Comparison of ENCODE assay signal across 8 cellular contexts in the genomic region with DNA sequence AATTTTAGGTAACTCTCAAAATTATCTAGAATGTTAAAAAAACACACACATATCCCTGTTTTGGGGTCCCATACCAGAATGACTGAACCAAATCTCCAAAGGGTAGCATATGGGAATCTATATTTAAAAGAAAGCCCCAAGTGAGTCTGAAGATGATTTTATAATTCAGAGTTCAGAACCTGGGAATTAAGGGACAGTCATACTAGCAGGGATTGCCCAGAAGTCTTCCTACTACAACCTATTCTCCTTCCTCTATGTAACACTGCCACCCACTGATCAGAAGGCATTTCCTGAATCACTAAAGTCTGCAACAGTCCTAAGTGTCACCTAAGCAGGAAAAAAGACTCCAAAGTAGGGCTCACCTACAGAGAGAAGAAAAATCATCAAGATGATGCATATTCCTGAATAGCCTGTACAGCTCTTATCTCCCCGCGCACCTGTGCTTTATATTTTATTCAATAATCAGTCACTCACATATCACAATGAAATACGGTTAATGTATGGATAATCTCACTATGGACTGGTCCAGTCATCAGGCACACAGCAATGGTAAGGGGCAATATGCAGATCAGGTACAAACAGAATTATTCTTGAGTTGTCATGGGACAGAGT. TPM values are rescaled to one million over a fixed set of nuclear protein-coding genes. Genes with fewer than 3 reads are reported as not detected.
DNase-seq lines count a peak whose midpoint lies in the region; ATAC-seq and TF ChIP-seq lines count a peak whose summit lies in the region.

No MANE protein-coding gene starts in this region.

- H3K27ac Mint-ChIP-seq in progenitor cell of endocrine pancreas = no peak overlapping the region

- H4K20me1 ChIP-seq in SU-DHL-6 (ENCODE audit: low read depth, low read length) (no peaks in the 10 kb centered on the region), fibroblast of lung (ENCODE audit: control insufficient read depth, extremely low read depth, insufficient read depth, low read length) (no peaks in the 10 kb centered on the region)

- ATAC-seq in GM18907 (IDR thresholded peaks at IDR 0.05; ENCODE audit: unreplicated experiment) (peak; percentile 41), HG03175 (IDR thresholded peaks at IDR 0.05; ENCODE audit: unreplicated experiment) (peak; percentile 32), HG03469 (IDR thresholded peaks at IDR 0.05; ENCODE audit: unreplicated experiment) (no peak)

- no peaks in the 10 kb centered on the region for H3K36me3 Mint-ChIP-seq in progenitor cell of endocrine pancreas (ENCODE audit: insufficient read depth)

- no peaks in the 10 kb centered on the region for H3K9me3 Mint-ChIP-seq in progenitor cell of endocrine pancreas (ENCODE audit: low read depth)

- peaks cover 8% of the 10 kb centered on the region for H3K4me1 Mint-ChIP-seq in progenitor cell of endocrine pancreas (ENCODE audit: low read depth)

- H3K9me3 ChIP-seq in SU-DHL-6 (ENCODE audit: insufficient read depth, low read length) = no peaks in the 10 kb centered on the region
- no peaks in the 10 kb centered on the region for H3K9me3 ChIP-seq in fibroblast of lung (ENCODE audit: control insufficient read depth, insufficient read depth, low read depth, low read length)

- H3K4me1 ChIP-seq in fibroblast of lung (ENCODE audit: control insufficient read depth, extremely low read depth, insufficient read depth, low read length) = no peaks in the 10 kb centered on the region

- H2AFZ ChIP-seq in SU-DHL-6 (ENCODE audit: low read depth, low read length, severe bottlenecking) = no peak overlapping the region
- H2AFZ ChIP-seq in fibroblast of lung (ENCODE audit: low read length) = no peak overlapping the region

- no peak overlapping the region for H3K4me3 Mint-ChIP-seq in progenitor cell of endocrine pancreas (ENCODE audit: low read depth)

- H3K4me2 ChIP-seq in SU-DHL-6 (ENCODE audit: low read depth, low read length, poor library complexity, severe bottlenecking) (peak overlapping the region; percentile 71), fibroblast of lung (ENCODE audit: extremely low read depth, insufficient read depth, low read length) (no peak overlapping the region)

- H3K9ac ChIP-seq in SU-DHL-6 (ENCODE audit: low read length) (peak overlapping the region; percentile 4; the same call in 1 of the 2 replicates), fibroblast of lung (ENCODE audit: insufficient read depth, low read length) (no peak overlapping the region)

- H3K36me3 ChIP-seq in SU-DHL-6 (ENCODE audit: low read length) (peaks cover 41% of the 10 kb centered on the region), fibroblast of lung (ENCODE audit: control insufficient read depth, insufficient read depth, low read length) (no peaks in the 10 kb centered on the region)

- H3K27me3 ChIP-seq in SU-DHL-6 (ENCODE audit: low read length) (no peaks in the 10 kb centered on the region), fibroblast of lung (ENCODE audit: control insufficient read depth, insufficient read depth, low read length) (no peaks in the 10 kb centered on the region)

- no peaks in the 10 kb centered on the region for H3K27me3 Mint-ChIP-seq in progenitor cell of endocrine pancreas

- H3K27ac ChIP-seq in SU-DHL-6 (ENCODE audit: low read depth, low read length) = peak overlapping the region; percentile 15; the same call in 1 of the 2 replicates
- H3K27ac ChIP-seq in fibroblast of lung (ENCODE audit: insufficient read depth, low read length) = no peak overlapping the region
- no peak overlapping the region for H3K27ac ChIP-seq in caudate nucleus (ENCODE audit: low read depth, low read length)

- TF ChIP-seq CTCF in SU-DHL-6 (IDR thresholded peaks at IDR 0.05; ENCODE audit: insufficient read depth, low read length, poor library complexity, severe bottlenecking) (peak; percentile 28), fibroblast of lung (conservative IDR thresholded peaks at IDR 0.05 in 1 of 2, IDR thresholded peaks at IDR 0.05 in 1 of 2; ENCODE audit: low read depth in 1 of 2, low read length in 2 of 2) (peak; percentile 65 to 66), progenitor cell of endocrine pancreas (IDR thresholded peaks at IDR 0.05; ENCODE audit: unreplicated experiment) (peak; percentile 28)

- no peaks in the 10 kb centered on the region for H3K9me2 ChIP-seq in SU-DHL-6 (replicated peaks; ENCODE audit: insufficient read depth, low read length)

- peaks cover 24% of the 10 kb centered on the region; the same call in 1 of the 2 replicates for H3K79me2 ChIP-seq in SU-DHL-6 (ENCODE audit: insufficient read depth, low read length)
- H3K79me2 ChIP-seq in fibroblast of lung (ENCODE audit: control insufficient read depth, insufficient read depth, low read length) = no peaks in the 10 kb centered on the region

- H3K4me3 ChIP-seq in SU-DHL-6 (ENCODE audit: insufficient read depth, low read length, poor library complexity, severe bottlenecking) = no peak overlapping the region
- H3K4me3 ChIP-seq in fibroblast of lung (replicated peaks in 1 of 4; ENCODE audit: control extremely low read depth in 1 of 4, insufficient read depth in 1 of 4, low read depth in 3 of 4, low read length in 4 of 4) = no peak overlapping the region

- DNase-seq in DMS53 (lab: John Stamatoyannopoulos, UW) = peak; percentile 77
- DNase-seq in fibroblast of lung (ENCODE audit: low read depth in 2 of 2) = peak; percentile 68 to 85
- DNase-seq in progenitor cell of endocrine pancreas (ENCODE audit: low spot score, unreplicated experiment) = no peak
- DNase-seq in caudate nucleus (lab: John Stamatoyannopoulos, UW) = no peak

- H3F3A ChIP-seq in SU-DHL-6 (ENCODE audit: insufficient read depth) = peaks cover 27% of the 10 kb centered on the region

RNA-seq across cellular contexts. Expression of a gene that starts 4.9 kb away (rescaled TPM):
- total RNA-seq in fibroblast of lung = under 0.01 and 0.50 TPM in 2 replicates
- polyA plus RNA-seq in fibroblast of lung = 0.18 and 3.6 TPM in 2 replicates
- polyA plus RNA-seq in fibroblast of lung (2012) = 0.12 and 1.7 TPM in 2 replicates
- 0.07 TPM in 1 of 2 replicates, not detected in the other for polyA minus RNA-seq in fibroblast of lung (ENCODE audit: low replicate concordance)
- total RNA-seq in progenitor cell of endocrine pancreas = 0.26 and 0.42 TPM in 2 replicates

RNA-seq across cellular contexts. Expression of a gene that starts 55.5 kb away (rescaled TPM):
- not detected in 2 replicates for total RNA-seq in fibroblast of lung
- polyA plus RNA-seq in fibroblast of lung = 0.10 TPM in 1 of 2 replicates, not detected in the other
- 0.09 TPM in 1 of 2 replicates, not detected in the other for polyA plus RNA-seq in fibroblast of lung (2012)
- not detected in 2 replicates for polyA minus RNA-seq in fibroblast of lung (ENCODE audit: low replicate concordance)
- not detected in 2 replicates for total RNA-seq in progenitor cell of endocrine pancreas

Comparison
In these comparisons a context has a peak if more than half of its experiments do, and no peak if none do; other contexts are left out.
1. DNase-seq: peak in DMS53 (single experiment) and fibroblast of lung (2 of 2); none in progenitor cell of endocrine pancreas (single experiment) and caudate nucleus (0 of 61).
2. Peak in every context shown above with its lines, with median percentiles within 50 percentile points of each other: CTCF ChIP-seq.